ENCODE assay signal across 9 cellular contexts in genomic region chr12:84911331-84912190, GRCh38. TPM values are rescaled to one million over a fixed set of nuclear protein-coding genes. Genes with fewer than 3 reads are reported as not detected.
A peak's percentile ranks its signal among the peaks of the same experiment; 100 is the strongest.
DNase-seq lines count a peak whose midpoint lies in the region; ATAC-seq, FAIRE-seq and TF ChIP-seq lines count a peak whose summit lies in the region.
"Had no signal": no experiment of that assay in that cellular context is flagged by ENCODE, and none has a peak within 500 bp of the region (broad histone marks: within the 10 kb centered on the region; RNA-seq: fewer than 3 reads in every experiment).

No MANE protein-coding gene starts in this region.

- H3K27ac ChIP-seq in astrocyte (ENCODE audit: low read depth, low read length), result peak overlapping the region; percentile 68
- H3K27ac ChIP-seq in right cardiac atrium (ENCODE audit: low read length), result no peak overlapping the region
- H3K27ac ChIP-seq in prostate gland, result no peak overlapping the region

- H3K9ac ChIP-seq in astrocyte (ENCODE audit: low read length), result peak overlapping the region; percentile 87

- no peaks in the 10 kb centered on the region for H3K36me3 Mint-ChIP-seq in astrocyte (ENCODE audit: low read depth, unreplicated experiment)

- H3K4me1 ChIP-seq in astrocyte (ENCODE audit: insufficient read depth, low read length) (peaks cover 11% of the 10 kb centered on the region), right cardiac atrium (ENCODE audit: control insufficient read depth, insufficient read depth, low read length) (no peaks in the 10 kb centered on the region), prostate gland (replicated peaks) (no peaks in the 10 kb centered on the region)

- H3K27me3 ChIP-seq in astrocyte (ENCODE audit: insufficient read depth, low read length) (no peaks in the 10 kb centered on the region), right cardiac atrium (ENCODE audit: control insufficient read depth, insufficient read depth) (no peaks in the 10 kb centered on the region), prostate gland (replicated peaks; ENCODE audit: insufficient read depth) (peaks cover 4% of the 10 kb centered on the region)

- no peak for TF ChIP-seq POLR2A in prostate gland (IDR thresholded peaks at IDR 0.05)

- ATAC-seq in GM19035 (IDR thresholded peaks at IDR 0.05; ENCODE audit: unreplicated experiment) (peak; percentile 56), right cardiac atrium (peak; percentile 52 to 60)

- FAIRE-seq in astrocyte (lab: Jason Lieb, UNC), result no peak

- peak overlapping the region; percentile 86 for H3K4me3 Mint-ChIP-seq in astrocyte (ENCODE audit: unreplicated experiment)

- intact Hi-C loops in right cardiac atrium (cut with DNase I), result no loop called here
- intact Hi-C loops in prostate gland (cut with DNase I), result no loop called here

- no peaks in the 10 kb centered on the region for H3K27me3 Mint-ChIP-seq in astrocyte (ENCODE audit: low read depth, unreplicated experiment)

- H3K4me3 ChIP-seq in astrocyte (ENCODE audit: insufficient read depth, low read depth, low read length) (peak overlapping the region; percentile 91), right cardiac atrium (ENCODE audit: low read length) (peak overlapping the region; percentile 41), prostate gland (peak overlapping the region; percentile 9 to 23)

- no peaks in the 10 kb centered on the region for H3K9me3 ChIP-seq in astrocyte (ENCODE audit: insufficient read depth, low read depth, low read length)
- no peaks in the 10 kb centered on the region for H3K9me3 ChIP-seq in right cardiac atrium (ENCODE audit: control insufficient read depth, low read length)
- no peaks in the 10 kb centered on the region for H3K9me3 ChIP-seq in prostate gland
- H3K9me3 ChIP-seq: adrenal gland had no signal

- H3K36me3 ChIP-seq in astrocyte (ENCODE audit: insufficient read depth, low read length) (no peaks in the 10 kb centered on the region), prostate gland (no peaks in the 10 kb centered on the region)
- H3K36me3 ChIP-seq: adrenal gland had no signal

- H3K79me2 ChIP-seq in astrocyte (ENCODE audit: insufficient read depth, low read length), result no peaks in the 10 kb centered on the region

- no peaks in the 10 kb centered on the region for H4K20me1 ChIP-seq in astrocyte (ENCODE audit: insufficient read depth, low read length)

- peak overlapping the region; percentile 59 for H3K27ac Mint-ChIP-seq in astrocyte (ENCODE audit: unreplicated experiment)

- H3K9me3 Mint-ChIP-seq in astrocyte (ENCODE audit: unreplicated experiment), result no peaks in the 10 kb centered on the region

- under 1% methylated on average over 46 of the region's 46 CpGs for WGBS in right cardiac atrium
- WGBS in prostate gland, result 1% methylated on average over 46 of the region's 46 CpGs

- in situ Hi-C loops in KBM-7 (cut with MboI; ENCODE audit: low pct_unique_long_range_greater_than_20kb, low sequenced_read_pairs), result no loop called here

- peak; percentile 2 for TF ChIP-seq CTCF in astrocyte (IDR thresholded peaks at IDR 0.05; ENCODE audit: insufficient read depth, low read depth, low read length)
- TF ChIP-seq CTCF in prostate gland (IDR thresholded peaks at IDR 0.05), result no peak

- H3K4me2 ChIP-seq in astrocyte (ENCODE audit: low read length), result peak overlapping the region; percentile 100

- H2AFZ ChIP-seq in astrocyte (ENCODE audit: low read depth, low read length), result peak overlapping the region; percentile 99

- DNase-seq in A172 (ENCODE audit: low spot score) (peak; percentile 32), NCI-H510A treated with DMSO at 0.1 percent for 48 hours (lab: John Stamatoyannopoulos, UW) (peak; percentile 55), astrocyte (ENCODE audit: low read depth) (peak; percentile 69), right cardiac atrium (peak in 2 of 3 donors; percentile 17 to 68), prostate gland (ENCODE audit: low spot score) (no peak), KBM-7 (no peak), NCI-H2107 (lab: John Stamatoyannopoulos, UW) (no peak)

- H3K4me1 Mint-ChIP-seq in astrocyte (ENCODE audit: low read depth, unreplicated experiment), result no peaks in the 10 kb centered on the region

RNA-seq across cellular contexts. Expression of gene SLC6A15, which starts 1.0 kb away (rescaled TPM):
- not detected in 2 replicates for total RNA-seq in A172 (2014; rRNA removed; shearing (Covaris generic))
- 14.0 and 16.7 TPM in 2 replicates for total RNA-seq in astrocyte
- total RNA-seq in right cardiac atrium, result not detected
- polyA plus RNA-seq in right cardiac atrium, result 0.02 TPM
- under 1 TPM in 1 of 2 donors, not detected in 1; 0.45 TPM for total RNA-seq in prostate gland

Comparison
In these comparisons a context has a peak if more than half of its experiments do, and no peak if none do; other contexts are left out.
1. DNase-seq: peak in A172 (single experiment), NCI-H510A treated with DMSO at 0.1 percent for 48 hours (single experiment), astrocyte (single experiment) and right cardiac atrium (2 of 3); none in prostate gland (single experiment), KBM-7 (single experiment) and NCI-H2107 (single experiment).
2. H3K4me3 ChIP-seq: peak in every context shown above with its lines; median percentile 91 in astrocyte; 41 in right cardiac atrium; 16 in prostate gland.
3. RNA of gene SLC6A15, which starts 1.0 kb away (total RNA-seq): 14.0 to 16.7 TPM in astrocyte; 0.45 TPM in prostate gland, not detected in right cardiac atrium and not detected in A172; every median in the first group is over 10 times any median in the second.